Comparison of ENCODE assay signal across 8 cellular contexts in the genomic region with DNA sequence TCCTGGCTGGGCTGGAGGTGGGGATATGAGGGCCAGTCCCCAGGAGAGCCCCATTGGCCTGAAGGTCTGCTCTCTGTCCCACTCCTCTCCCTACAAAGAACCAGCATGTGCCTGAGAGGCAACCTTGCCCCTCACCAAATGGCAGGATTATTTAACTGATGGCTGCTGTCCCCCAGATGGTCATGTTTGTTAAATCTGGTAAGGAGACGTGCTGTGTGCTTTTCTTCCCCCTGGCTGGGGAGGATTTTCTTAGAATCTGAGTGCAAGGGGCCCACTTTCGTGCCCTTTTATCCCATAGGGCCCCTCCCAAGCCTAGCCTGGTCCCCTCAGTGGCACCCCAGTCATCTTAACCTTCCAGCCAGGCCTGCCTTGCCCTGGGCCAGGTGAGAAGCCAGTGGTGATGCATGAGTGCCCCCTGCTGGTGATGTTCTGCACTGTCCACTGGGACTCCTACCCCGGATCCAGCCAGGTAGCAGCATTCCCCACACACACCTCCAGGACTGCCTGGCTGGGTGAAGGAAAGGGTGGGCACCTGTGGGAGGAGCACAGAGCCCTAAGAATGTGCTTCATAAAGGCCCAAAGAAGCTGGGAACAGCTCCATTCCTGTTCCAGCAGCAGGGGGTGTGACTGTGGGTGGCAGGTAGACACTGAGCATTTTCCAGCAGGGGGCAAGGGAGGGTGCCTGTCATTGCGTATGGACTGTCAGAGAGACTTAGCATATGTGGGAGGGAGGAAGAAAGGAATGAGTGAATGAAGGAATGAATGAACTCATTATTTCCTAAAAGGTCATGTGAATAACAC. TPM values are rescaled to one million over a fixed set of nuclear protein-coding genes. Genes with fewer than 3 reads are reported as not detected.
DNase-seq lines count a peak whose midpoint lies in the region; ATAC-seq and TF ChIP-seq lines count a peak whose summit lies in the region.

No MANE protein-coding gene starts in this region.

- H3K14ac ChIP-seq in neuronal stem cell (ENCODE audit: low read length): no peak overlapping the region

- H3K9me3 ChIP-seq in CD4-positive, alpha-beta T cell (ENCODE audit: control insufficient read depth, low read length): no peaks in the 10 kb centered on the region
- H3K9me3 ChIP-seq in OCI-LY3 (ENCODE audit: insufficient read depth, low read length) (no peaks in the 10 kb centered on the region), neuronal stem cell (replicated peaks in 1 of 2; ENCODE audit: control insufficient read depth in 2 of 2, insufficient read depth in 1 of 2, low read depth in 1 of 2, low read length in 2 of 2) (no peaks in the 10 kb centered on the region), suprapubic skin (no peaks in the 10 kb centered on the region)

- no peak overlapping the region for H2AFZ ChIP-seq in OCI-LY3 (ENCODE audit: low read depth, low read length)
- H2AFZ ChIP-seq in neuronal stem cell (ENCODE audit: low read length): no peak overlapping the region

- H3K4me1 ChIP-seq in OCI-LY3 (ENCODE audit: low read length) (no peaks in the 10 kb centered on the region), neuronal stem cell (ENCODE audit: control insufficient read depth in 2 of 2, insufficient read depth in 1 of 2, low read depth in 1 of 2, low read length in 2 of 2) (peaks cover 0 to 13% of the 10 kb centered on the region in 2 donors), suprapubic skin (no peaks in the 10 kb centered on the region)

- no peak overlapping the region for H3K4ac ChIP-seq in neuronal stem cell (ENCODE audit: low read length)

- peak overlapping the region; percentile 77 for H3K18ac ChIP-seq in neuronal stem cell (ENCODE audit: low read length)

- H2BK5ac ChIP-seq in neuronal stem cell (ENCODE audit: low read length): no peak overlapping the region

- H3K36me3 Mint-ChIP-seq in CD4-positive, alpha-beta T cell (ENCODE audit: low read depth): peaks cover 30% of the 10 kb centered on the region

- H3K36me3 ChIP-seq in OCI-LY3 (replicated peaks; ENCODE audit: low read depth, low read length) (no peaks in the 10 kb centered on the region), neuronal stem cell (replicated peaks in 1 of 2; ENCODE audit: control insufficient read depth in 2 of 2, insufficient read depth in 2 of 2, low read length in 2 of 2) (no peaks in the 10 kb centered on the region), suprapubic skin (no peaks in the 10 kb centered on the region)

- H2BK15ac ChIP-seq in neuronal stem cell (ENCODE audit: low read length): no peak overlapping the region

- H3K4me1 Mint-ChIP-seq in CD4-positive, alpha-beta T cell (ENCODE audit: low read depth): peaks cover 6% of the 10 kb centered on the region

- no peak overlapping the region for H4K8ac ChIP-seq in neuronal stem cell (ENCODE audit: low read depth, low read length)

- H2BK120ac ChIP-seq in neuronal stem cell (ENCODE audit: low read depth, low read length): no peak overlapping the region

- H3K9ac ChIP-seq in OCI-LY3 (ENCODE audit: low read length): no peak overlapping the region
- peak overlapping the region; percentile 38 for H3K9ac ChIP-seq in neuronal stem cell (ENCODE audit: low read depth, low read length, poor library complexity)

- no CpG with 5 or more reads among the region's 4 CpGs for WGBS in neuronal stem cell (ENCODE audit: extremely low coverage in 2 of 2, insufficient read length in 2 of 2, insufficient replicate concordance in 1 of 2), 2 donors
- WGBS in suprapubic skin: 33% methylated on average over 1 of the region's 4 CpGs

- no peaks in the 10 kb centered on the region for H4K20me1 ChIP-seq in OCI-LY3 (ENCODE audit: insufficient read depth, low read length)

- ATAC-seq in CD4-positive, alpha-beta T cell (ENCODE audit: poor library complexity): peak; percentile 98
- no peak for ATAC-seq in HG02840 (IDR thresholded peaks at IDR 0.05; ENCODE audit: low FRiP score, unreplicated experiment)

- H4K91ac ChIP-seq in neuronal stem cell (ENCODE audit: low read depth, low read length, poor library complexity): no peak overlapping the region

- no peak overlapping the region for H3K27ac Mint-ChIP-seq in CD4-positive, alpha-beta T cell

- no peaks in the 10 kb centered on the region for H3K27me3 ChIP-seq in CD4-positive, alpha-beta T cell (ENCODE audit: control insufficient read depth, insufficient read depth, low read length)
- no peaks in the 10 kb centered on the region for H3K27me3 ChIP-seq in OCI-LY3 (ENCODE audit: low read depth, low read length)
- H3K27me3 ChIP-seq in neuronal stem cell (ENCODE audit: control insufficient read depth in 3 of 3, insufficient read depth in 3 of 3, low read depth in 1 of 3, low read length in 3 of 3): peaks cover 0 to 31% (median 0%) of the 10 kb centered on the region in 3 experiments
- peaks cover 57% of the 10 kb centered on the region for H3K27me3 ChIP-seq in suprapubic skin

- POLR2A ChIA-PET in CD4-positive, alpha-beta T cell (lab: Charles Lee): no interaction called here
- POLR2A ChIA-PET in HEK293T (lab: Yijun Ruan, JAX): interaction anchor here (1.3 kb wide), 1 partner anchor 139 kb away, joined by 3 read pairs; no protein-coding TSS in a partner anchor

- H2BK12ac ChIP-seq in neuronal stem cell (ENCODE audit: low read length): no peak overlapping the region

- H3K27ac ChIP-seq in CD4-positive, alpha-beta T cell (ENCODE audit: low read depth, low read length): no peak overlapping the region
- no peak overlapping the region for H3K27ac ChIP-seq in OCI-LY3 (ENCODE audit: low read length)
- no peak overlapping the region for H3K27ac ChIP-seq in neuronal stem cell (replicated peaks; ENCODE audit: low read length)
- no peak overlapping the region for H3K27ac ChIP-seq in suprapubic skin

- peak; percentile 92 for TF ChIP-seq CTCF in CD4-positive, alpha-beta T cell (IDR thresholded peaks at IDR 0.05)
- TF ChIP-seq CTCF in OCI-LY3 (IDR thresholded peaks at IDR 0.05; ENCODE audit: low read depth, low read length): peak; percentile 97
- peak; percentile 74 to 77 for TF ChIP-seq CTCF in suprapubic skin (IDR thresholded peaks at IDR 0.05)

- H3K4me3 ChIP-seq in OCI-LY3 (ENCODE audit: low read length): no peak overlapping the region
- no peak overlapping the region for H3K4me3 ChIP-seq in neuronal stem cell (ENCODE audit: low read length in 2 of 2)
- no peak overlapping the region for H3K4me3 ChIP-seq in suprapubic skin

- peak; percentile 74 to 89 (median 82) for DNase-seq in CD4-positive, alpha-beta T cell
- DNase-seq in HEK293T (ENCODE audit: extremely low spot score) (peak; percentile 93), fibroblast of peridontal ligament (ENCODE audit: extremely low read depth) (peak; percentile 43), neuronal stem cell (ENCODE audit: low spot score) (peak; percentile 70), suprapubic skin (ENCODE audit: low spot score in 2 of 2) (peak in 1 of 2 donors; percentile 75)
- peak; percentile 87 for DNase-seq in activated T-cell treated with anti-CD3 and anti-CD28 coated beads, Interleukin-2, amount 50 U/mL, for 1 hour

- CTCF ChIA-PET in CD4-positive, alpha-beta T cell (lab: Charles Lee): interaction anchor here (1.2 to 1.3 kb wide), 2 partner anchors 32 to 198 kb away, joined by 3 to 4 read pairs; no protein-coding TSS in a partner anchor
- CTCF ChIA-PET in HEK293T (lab: Yijun Ruan, JAX): interaction anchor here (0.9 to 4.3 kb wide), 5 partner anchors 8 to 153 kb away, joined by 3 to 46 read pairs (median 4); no protein-coding TSS in a partner anchor

- no peak overlapping the region for H3K4me2 ChIP-seq in OCI-LY3 (ENCODE audit: low read length)
- H3K4me2 ChIP-seq in neuronal stem cell (ENCODE audit: insufficient read depth, low read length, poor library complexity, severe bottlenecking): peak overlapping the region; percentile 14

- no peaks in the 10 kb centered on the region for H3K79me2 ChIP-seq in OCI-LY3 (ENCODE audit: low read length)

- TF ChIP-seq EP300 in suprapubic skin (IDR thresholded peaks at IDR 0.05): no peak

- H3K4me3 Mint-ChIP-seq in CD4-positive, alpha-beta T cell: no peak overlapping the region

- H3K79me1 ChIP-seq in neuronal stem cell (ENCODE audit: low read depth, low read length): no peaks in the 10 kb centered on the region

- H3K27me3 Mint-ChIP-seq in CD4-positive, alpha-beta T cell: no peaks in the 10 kb centered on the region

- no peak for TF ChIP-seq POLR2A in suprapubic skin (IDR thresholded peaks at IDR 0.05)

- H3K23ac ChIP-seq in neuronal stem cell (ENCODE audit: low read depth, low read length, poor library complexity): no peak overlapping the region

- peak overlapping the region; percentile 47 for H2AK5ac ChIP-seq in neuronal stem cell (ENCODE audit: low read depth, low read length)

- intact Hi-C loops in CD4-positive, alpha-beta T cell (cut with DNase I, micrococcal nuclease): loop anchor here (1.0 to 5.0 kb wide), 7 partner anchors 40 to 380 kb away; no protein-coding TSS in a partner anchor

- H3K9me3 Mint-ChIP-seq in CD4-positive, alpha-beta T cell: no peaks in the 10 kb centered on the region

TF ChIP-seq in HEK293T, 16 proteins besides CTCF, POLR2A, EP300 and RAD21:
- peak; percentile 23; the same call in 1 of the 2 replicates for TF ChIP-seq FOXM1 (IDR thresholded peaks at IDR 0.05; ENCODE audit: borderline replicate concordance)
- TF ChIP-seq L3MBTL2 (conservative IDR thresholded peaks at IDR 0.05): no peak

RNA-seq across cellular contexts. Expression of gene MFNG, which starts 28.9 kb away (rescaled TPM):
- 10 to 100 TPM; 85.1 to 89.9 TPM for total RNA-seq in CD4-positive, alpha-beta T cell
- polyA plus RNA-seq in neuronal stem cell (2013, experiment 1 of 2): 10.5 TPM
- polyA plus RNA-seq in neuronal stem cell (2013, experiment 2 of 2): 8.0 TPM
- total RNA-seq in suprapubic skin: 1 to 10 TPM; 3.5 to 8.6 (median 4.9) TPM

RNA-seq across cellular contexts. Expression of gene ELFN2, which starts 30.0 kb away (rescaled TPM):
- under 1 TPM; 0.05 to 0.20 TPM for total RNA-seq in CD4-positive, alpha-beta T cell
- 0.78 TPM for polyA plus RNA-seq in neuronal stem cell (2013, experiment 1 of 2)
- polyA plus RNA-seq in neuronal stem cell (2013, experiment 2 of 2): 0.86 TPM
- total RNA-seq in suprapubic skin: under 1 TPM; 0.10 to 0.59 (median 0.31) TPM

Comparison
In these comparisons a context has a peak if more than half of its experiments do, and no peak if none do; other contexts are left out.
1. RNA of gene MFNG, which starts 28.9 kb away (total RNA-seq): 85.1 to 89.9 TPM in CD4-positive, alpha-beta T cell; 3.5 to 8.6 TPM in suprapubic skin; every median in the first group is over 4 times any median in the second.
2. Peak in every context shown above with its lines, with median percentiles within 50 percentile points of each other: CTCF ChIP-seq.